17 cellular contexts compared by ENCODE assay signal in genomic region chr1:72278461-72278860, GRCh38. TPM values are rescaled to one million over a fixed set of nuclear protein-coding genes. Genes with fewer than 3 reads are reported as not detected.
DNase-seq lines count a peak whose midpoint lies in the region; ATAC-seq and TF ChIP-seq lines count a peak whose summit lies in the region.
"Had no signal": no experiment of that assay in that cellular context is flagged by ENCODE, and none has a peak within 500 bp of the region (broad histone marks: within the 10 kb centered on the region; RNA-seq: fewer than 3 reads in every experiment).

No MANE protein-coding gene starts in this region.

- DNase-seq in EL = peak; percentile 12
- DNase-seq in H4 (ENCODE audit: low spot score) = peak; percentile 23
- DNase-seq in RPMI7951 (ENCODE audit: low read depth) = peak; percentile 30
- DNase-seq in kidney glomerular epithelial cell (lab: John Stamatoyannopoulos, UW) = peak; percentile 15
- DNase-seq in erythroblast (lab: John Stamatoyannopoulos, UW) = no peak
- DNase-seq in NCI-H69 (lab: John Stamatoyannopoulos, UW) = no peak
- DNase-seq: activated CD4-positive, alpha-beta T cell treated with anti-CD3 and anti-CD28 coated beads, Interleukin-2, amount 10 ng/mL, durations not matched to agents 7 days and 5 days; activated naive CD4-positive, alpha-beta T cell treated with anti-CD3 and anti-CD28 coated beads, Interleukin-2, amount 10 ng/mL, durations not matched to agents 7 days and 5 days; activated T-cell treated with anti-CD3 and anti-CD28 coated beads for 4 hours; body of pancreas; naive thymus-derived CD4-positive, alpha-beta T cell; NCI-H2171; SHP77 treated with DMSO at 0.1 percent for 48 hours; T1000 had no signal

- ATAC-seq in GM19397 (IDR thresholded peaks at IDR 0.05; ENCODE audit: unreplicated experiment) (no peak), GM21423 (IDR thresholded peaks at IDR 0.05; ENCODE audit: unreplicated experiment) (no peak)
- ATAC-seq: body of pancreas; naive thymus-derived CD4-positive, alpha-beta T cell had no signal

- TF ChIP-seq POLR2A in erythroblast (IDR thresholded peaks at IDR 0.05; ENCODE audit: low read length) = no peak

RNA-seq across cellular contexts. Expression of gene NEGR1, which starts 3.9 kb away (rescaled TPM):
- 1.8 and 3.0 TPM in 2 replicates for total RNA-seq in H4 (2014; rRNA removed; shearing (Covaris generic))
- total RNA-seq in RPMI7951 (2014; rRNA removed; shearing (Covaris generic)) = 5.3 and 8.2 TPM in 2 replicates
- total RNA-seq: activated CD4-positive, alpha-beta T cell treated with anti-CD3 and anti-CD28 coated beads, Interleukin-2, amount 10 ng/mL, durations not matched to agents 7 days and 5 days; B cell had no signal

Comparison
In these comparisons a context has a peak if more than half of its experiments do, and no peak if none do; other contexts are left out.
1. DNase-seq: peak in EL (single experiment), H4 (single experiment), RPMI7951 (single experiment) and kidney glomerular epithelial cell (single experiment); none in erythroblast (0 of 2) and NCI-H69 (single experiment).